Comparison of ENCODE assay signal across 1 cellular context in genomic region chr2:231680992-231681852, GRCh38.
TF ChIP-seq lines count a peak whose summit lies in the region.

No MANE protein-coding gene starts in this region.

TF ChIP-seq in HepG2, 621 proteins besides CTCF, POLR2A, EP300 and RAD21 (continued from another document):
- TF ChIP-seq GMEB1 (CRISPR knock-in tag; IDR thresholded peaks at IDR 0.05; ENCODE audit: borderline replicate concordance): peak; percentile 65
- TF ChIP-seq ZNF503 (CRISPR knock-in tag; IDR thresholded peaks at IDR 0.05): peak; percentile 83; the same call in 1 of the 2 replicates
- TF ChIP-seq TAF1 (CRISPR knock-in tag; IDR thresholded peaks at IDR 0.05): peak; percentile 70
- peak; percentile 77 for TF ChIP-seq ZNF274 (CRISPR knock-in tag; IDR thresholded peaks at IDR 0.05)
- TF ChIP-seq ZNF772 (CRISPR knock-in tag; IDR thresholded peaks at IDR 0.05): peak; percentile 3; the same call in 1 of the 2 replicates
- TF ChIP-seq MXI1 (IDR thresholded peaks at IDR 0.05; ENCODE audit: borderline replicate concordance, low read depth, low read length): peak; percentile 23; the same call in 1 of the 3 replicates
- TF ChIP-seq ATRX (CRISPR knock-in tag; IDR thresholded peaks at IDR 0.05; ENCODE audit: borderline replicate concordance): no peak
- TF ChIP-seq CHD2 (IDR thresholded peaks at IDR 0.05; ENCODE audit: low read depth, low read length): 0 out of 2 replicates have a peak, but pooled peaks have one; percentile 21
- TF ChIP-seq FLYWCH1 (CRISPR knock-in tag; IDR thresholded peaks at IDR 0.05): peak; percentile 99
